Comparison of ENCODE assay signal across 8 cellular contexts in the genomic region with DNA sequence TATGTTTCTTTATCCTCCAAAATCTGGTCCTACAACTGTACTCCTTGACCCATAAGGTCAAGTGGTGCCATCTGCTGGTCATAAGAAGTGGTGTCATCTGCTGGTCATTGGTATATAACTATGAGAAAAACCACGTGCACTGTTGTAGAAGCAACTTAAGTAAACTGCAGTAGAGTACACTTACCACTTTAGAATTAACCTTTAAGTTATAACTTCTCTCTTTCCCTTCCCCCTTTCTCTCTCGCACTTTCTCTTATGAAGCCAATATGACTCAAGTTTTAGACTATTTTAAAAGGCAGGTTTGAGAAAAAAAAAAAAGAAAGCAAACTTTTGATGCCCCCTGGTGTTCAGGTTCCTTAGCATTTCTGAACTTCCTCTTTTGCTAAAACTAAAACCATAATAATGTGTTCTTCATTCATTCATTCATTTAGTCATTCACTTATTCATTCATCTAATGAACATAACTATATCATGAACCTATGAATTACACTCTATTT. TPM values are rescaled to one million over a fixed set of nuclear protein-coding genes. Genes with fewer than 3 reads are reported as not detected.
DNase-seq lines count a peak whose midpoint lies in the region; ATAC-seq, FAIRE-seq and TF ChIP-seq lines count a peak whose summit lies in the region.

No MANE protein-coding gene starts in this region.

- H3K36me3 Mint-ChIP-seq in osteocyte (ENCODE audit: unreplicated experiment): no peaks in the 10 kb centered on the region

- H3K27ac Mint-ChIP-seq in osteocyte (ENCODE audit: unreplicated experiment): no peak overlapping the region

- H3K4me3 Mint-ChIP-seq in osteocyte (ENCODE audit: unreplicated experiment): peak overlapping the region; percentile 71

- no peaks in the 10 kb centered on the region for H3K9me3 Mint-ChIP-seq in osteocyte (ENCODE audit: unreplicated experiment)

- H3K4me1 Mint-ChIP-seq in osteocyte (ENCODE audit: unreplicated experiment): no peaks in the 10 kb centered on the region

- peak; percentile 94 for FAIRE-seq in frontal cortex (lab: Jason Lieb, UNC)

- ATAC-seq in GM21367 (IDR thresholded peaks at IDR 0.05; ENCODE audit: unreplicated experiment): peak; percentile 98
- ATAC-seq in HG03575 (IDR thresholded peaks at IDR 0.05; ENCODE audit: extremely low read depth, insufficient number of reproducible peaks, low FRiP score, unreplicated experiment): peak; percentile 98

- peaks cover 46% of the 10 kb centered on the region for H3K27me3 Mint-ChIP-seq in osteocyte (ENCODE audit: unreplicated experiment)

- peak; percentile 89 for TF ChIP-seq CTCF in osteocyte (IDR thresholded peaks at IDR 0.05)

- DNase-seq in DMS79 treated with DMSO at 0.1 percent for 48 hours (lab: John Stamatoyannopoulos, UW) (peak; percentile 46), NCI-H82 treated with DMSO at 0.1 percent for 48 hours (lab: John Stamatoyannopoulos, UW; ENCODE audit: unreplicated experiment) (peak; percentile 61), frontal cortex (ENCODE audit: low spot score in 2 of 2) (peak in 1 of 2 donors; percentile 38), osteocyte (ENCODE audit: extremely low spot score, unreplicated experiment) (no peak), UCSD-AML1 (lab: John Stamatoyannopoulos, UW; ENCODE audit: unreplicated experiment) (no peak)
- DNase-seq in activated effector memory CD4-positive, alpha-beta T cell treated with Interleukin-2 at 50 U/mL for 16 hours: peak; percentile 15

RNA-seq across cellular contexts. Expression of gene MTAP, which starts 12.8 kb away (rescaled TPM):
- 16.3 TPM for total RNA-seq in frontal cortex
- 42.5 and 45.8 TPM in 2 replicates for total RNA-seq in osteocyte

Comparison
In these comparisons a context has a peak if more than half of its experiments do, and no peak if none do; other contexts are left out.
1. DNase-seq: peak in DMS79 treated with DMSO at 0.1 percent for 48 hours (single experiment), NCI-H82 treated with DMSO at 0.1 percent for 48 hours (single experiment) and activated effector memory CD4-positive, alpha-beta T cell treated with Interleukin-2 at 50 U/mL for 16 hours (single experiment); none in osteocyte (single experiment) and UCSD-AML1 (single experiment).